1 cellular context compared by ENCODE assay signal in the genomic region with DNA sequence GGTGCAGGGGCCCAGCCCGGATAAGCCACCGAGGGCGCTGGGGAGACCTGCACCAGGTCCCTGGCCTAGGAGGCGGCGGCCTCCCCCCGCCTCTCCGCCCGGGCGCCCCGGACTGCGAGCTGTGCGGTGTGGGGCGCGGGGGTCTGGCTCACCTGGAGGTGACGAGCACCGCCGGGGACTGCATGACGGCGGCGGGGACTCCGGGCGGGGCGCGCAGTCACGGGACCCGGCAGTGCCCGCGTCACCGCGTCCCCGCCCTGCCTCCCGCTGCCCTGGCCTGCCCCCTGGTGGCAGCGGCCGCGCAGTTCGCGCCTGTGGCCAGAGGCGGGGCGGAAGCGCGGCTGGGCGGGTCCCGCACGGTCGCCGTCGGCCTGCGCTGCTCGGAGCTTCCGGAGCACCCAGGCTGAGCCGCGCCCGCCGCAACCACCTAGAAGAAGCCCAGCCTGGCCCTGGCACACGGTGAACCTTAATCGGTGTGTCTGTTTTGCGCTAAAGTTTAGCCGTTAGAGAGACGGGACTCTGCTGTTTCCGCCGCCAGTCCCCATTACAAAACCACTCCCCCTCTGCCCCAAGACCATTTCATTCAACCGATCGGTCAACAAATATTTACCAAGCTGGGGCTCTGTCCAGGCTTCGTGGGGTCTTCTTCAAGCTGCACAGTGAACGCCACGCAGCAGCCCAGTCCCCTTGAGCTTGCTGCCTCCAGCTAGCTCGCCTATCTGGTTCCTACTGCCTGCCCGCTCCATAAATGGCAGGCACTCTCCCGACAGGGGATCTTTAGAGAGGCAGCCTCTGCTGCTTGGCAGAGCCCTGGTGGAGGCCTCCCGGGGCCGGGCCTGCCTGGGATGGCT.
TF ChIP-seq lines count a peak whose summit lies in the region.

TSS of gene HS1BP3 (minus strand) at position 219 of the 851 bp plus-strand sequence. CDS start at position 184, 35 bp downstream.

TF ChIP-seq in HEK293, 187 proteins besides CTCF, POLR2A, EP300 and RAD21 (continued from another document):
- TF ChIP-seq PATZ1 (tag by site-specific recombination; IDR thresholded peaks at IDR 0.05) = peak; percentile 41; the same call in 1 of the 2 replicates
- no peak for TF ChIP-seq OVOL3 (tag by site-specific recombination; IDR thresholded peaks at IDR 0.05)
- TF ChIP-seq ZNF561 (tag by site-specific recombination; IDR thresholded peaks at IDR 0.05; ENCODE audit: borderline replicate concordance) = peak; percentile 23; the same call in 1 of the 2 replicates
- no peak; the same call in 1 of the 2 replicates for TF ChIP-seq ELK4 (IDR thresholded peaks at IDR 0.05; ENCODE audit: borderline replicate concordance, low read depth, low read length)
- TF ChIP-seq GLIS1 (tag by site-specific recombination; IDR thresholded peaks at IDR 0.05) = peak; percentile 68
- TF ChIP-seq KLF1 (tag by site-specific recombination; IDR thresholded peaks at IDR 0.05) = peak; percentile 21; the same call in 1 of the 2 replicates
- TF ChIP-seq, protein P1, sequence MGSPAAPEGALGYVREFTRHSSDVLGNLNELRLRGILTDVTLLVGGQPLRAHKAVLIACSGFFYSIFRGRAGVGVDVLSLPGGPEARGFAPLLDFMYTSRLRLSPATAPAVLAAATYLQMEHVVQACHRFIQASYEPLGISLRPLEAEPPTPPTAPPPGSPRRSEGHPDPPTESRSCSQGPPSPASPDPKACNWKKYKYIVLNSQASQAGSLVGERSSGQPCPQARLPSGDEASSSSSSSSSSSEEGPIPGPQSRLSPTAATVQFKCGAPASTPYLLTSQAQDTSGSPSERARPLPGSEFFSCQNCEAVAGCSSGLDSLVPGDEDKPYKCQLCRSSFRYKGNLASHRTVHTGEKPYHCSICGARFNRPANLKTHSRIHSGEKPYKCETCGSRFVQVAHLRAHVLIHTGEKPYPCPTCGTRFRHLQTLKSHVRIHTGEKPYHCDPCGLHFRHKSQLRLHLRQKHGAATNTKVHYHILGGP (tag by site-specific recombination; IDR thresholded peaks at IDR 0.05) = no peak
- no peak for TF ChIP-seq ZNF157 (tag by site-specific recombination; IDR thresholded peaks at IDR 0.05)
- TF ChIP-seq ZEB2 (tag by site-specific recombination; IDR thresholded peaks at IDR 0.05) = 0 out of 2 replicates have a peak, but pooled peaks have one; percentile 8
- no peak for TF ChIP-seq HOXC10 (CRISPR knock-in tag; IDR thresholded peaks at IDR 0.05)
- TF ChIP-seq ZNF155 (tag by site-specific recombination; IDR thresholded peaks at IDR 0.05) = no peak
- peak; percentile 71 for TF ChIP-seq ZBTB17 (tag by site-specific recombination; IDR thresholded peaks at IDR 0.05)
- peak; percentile 84; the same call in 1 of the 2 replicates for TF ChIP-seq ZNF660 (tag by site-specific recombination; IDR thresholded peaks at IDR 0.05)
- 0 out of 2 replicates have a peak, but pooled peaks have one; percentile 7 for TF ChIP-seq KLF17 (tag by site-specific recombination; IDR thresholded peaks at IDR 0.05)
- TF ChIP-seq MEIS1 (CRISPR knock-in tag; IDR thresholded peaks at IDR 0.05; ENCODE audit: borderline replicate concordance) = no peak
- TF ChIP-seq ZBTB8A (tag by site-specific recombination; IDR thresholded peaks at IDR 0.05) = 0 out of 2 replicates have a peak, but pooled peaks have one; percentile 6
- no peak for TF ChIP-seq ZNF529 (tag by site-specific recombination; IDR thresholded peaks at IDR 0.05; ENCODE audit: insufficient replicate concordance)
- no peak; the same call in 1 of the 2 replicates for TF ChIP-seq ZNF394 (tag by site-specific recombination; IDR thresholded peaks at IDR 0.05; ENCODE audit: borderline replicate concordance)
- no peak for TF ChIP-seq ZNF146 (tag by site-specific recombination; IDR thresholded peaks at IDR 0.05)
- 0 out of 2 replicates have a peak, but pooled peaks have one; percentile 6 for TF ChIP-seq ZBTB20 (tag by site-specific recombination; IDR thresholded peaks at IDR 0.05)
- TF ChIP-seq, protein P2, sequence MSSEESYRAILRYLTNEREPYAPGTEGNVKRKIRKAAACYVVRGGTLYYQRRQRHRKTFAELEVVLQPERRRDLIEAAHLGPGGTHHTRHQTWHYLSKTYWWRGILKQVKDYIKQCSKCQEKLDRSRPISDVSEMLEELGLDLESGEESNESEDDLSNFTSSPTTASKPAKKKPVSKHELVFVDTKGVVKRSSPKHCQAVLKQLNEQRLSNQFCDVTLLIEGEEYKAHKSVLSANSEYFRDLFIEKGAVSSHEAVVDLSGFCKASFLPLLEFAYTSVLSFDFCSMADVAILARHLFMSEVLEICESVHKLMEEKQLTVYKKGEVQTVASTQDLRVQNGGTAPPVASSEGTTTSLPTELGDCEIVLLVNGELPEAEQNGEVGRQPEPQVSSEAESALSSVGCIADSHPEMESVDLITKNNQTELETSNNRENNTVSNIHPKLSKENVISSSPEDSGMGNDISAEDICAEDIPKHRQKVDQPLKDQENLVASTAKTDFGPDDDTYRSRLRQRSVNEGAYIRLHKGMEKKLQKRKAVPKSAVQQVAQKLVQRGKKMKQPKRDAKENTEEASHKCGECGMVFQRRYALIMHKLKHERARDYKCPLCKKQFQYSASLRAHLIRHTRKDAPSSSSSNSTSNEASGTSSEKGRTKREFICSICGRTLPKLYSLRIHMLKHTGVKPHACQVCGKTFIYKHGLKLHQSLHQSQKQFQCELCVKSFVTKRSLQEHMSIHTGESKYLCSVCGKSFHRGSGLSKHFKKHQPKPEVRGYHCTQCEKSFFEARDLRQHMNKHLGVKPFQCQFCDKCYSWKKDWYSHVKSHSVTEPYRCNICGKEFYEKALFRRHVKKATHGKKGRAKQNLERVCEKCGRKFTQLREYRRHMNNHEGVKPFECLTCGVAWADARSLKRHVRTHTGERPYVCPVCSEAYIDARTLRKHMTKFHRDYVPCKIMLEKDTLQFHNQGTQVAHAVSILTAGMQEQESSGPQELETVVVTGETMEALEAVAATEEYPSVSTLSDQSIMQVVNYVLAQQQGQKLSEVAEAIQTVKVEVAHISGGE (tag by site-specific recombination; conservative IDR thresholded peaks at IDR 0.05; ENCODE audit: low read depth) = 0 out of 2 replicates have a peak, but pooled peaks have one; percentile 45
- TF ChIP-seq GLIS2 (tag by site-specific recombination; IDR thresholded peaks at IDR 0.05) = peak; percentile 68
- no peak for TF ChIP-seq ZNF302 (tag by site-specific recombination; IDR thresholded peaks at IDR 0.05; ENCODE audit: low read depth)
- no peak for TF ChIP-seq MYNN (tag by site-specific recombination; IDR thresholded peaks at IDR 0.05; ENCODE audit: borderline replicate concordance)
- TF ChIP-seq ZIC2 (tag by site-specific recombination; IDR thresholded peaks at IDR 0.05) = peak; percentile 53; the same call in 1 of the 2 replicates
- no peak for TF ChIP-seq ZNF701 (tag by site-specific recombination; IDR thresholded peaks at IDR 0.05)
- TF ChIP-seq, protein P3, sequence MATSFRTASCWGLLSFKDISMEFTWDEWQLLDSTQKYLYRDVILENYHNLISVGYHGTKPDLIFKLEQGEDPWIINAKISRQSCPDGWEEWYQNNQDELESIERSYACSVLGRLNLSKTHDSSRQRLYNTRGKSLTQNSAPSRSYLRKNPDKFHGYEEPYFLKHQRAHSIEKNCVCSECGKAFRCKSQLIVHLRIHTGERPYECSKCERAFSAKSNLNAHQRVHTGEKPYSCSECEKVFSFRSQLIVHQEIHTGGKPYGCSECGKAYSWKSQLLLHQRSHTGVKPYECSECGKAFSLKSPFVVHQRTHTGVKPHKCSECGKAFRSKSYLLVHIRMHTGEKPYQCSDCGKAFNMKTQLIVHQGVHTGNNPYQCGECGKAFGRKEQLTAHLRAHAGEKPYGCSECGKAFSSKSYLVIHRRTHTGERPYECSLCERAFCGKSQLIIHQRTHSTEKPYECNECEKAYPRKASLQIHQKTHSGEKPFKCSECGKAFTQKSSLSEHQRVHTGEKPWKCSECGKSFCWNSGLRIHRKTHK (tag by site-specific recombination; IDR thresholded peaks at IDR 0.05) = no peak
- no peak for TF ChIP-seq ZNF248 (tag by site-specific recombination; IDR thresholded peaks at IDR 0.05)
- peak; percentile 38; the same call in 1 of the 2 replicates for TF ChIP-seq KLF9 (tag by site-specific recombination; IDR thresholded peaks at IDR 0.05; ENCODE audit: low read depth)
- no peak for TF ChIP-seq ZNF23 (tag by site-specific recombination; IDR thresholded peaks at IDR 0.05; ENCODE audit: borderline replicate concordance)
- TF ChIP-seq EGR2 (tag by site-specific recombination; IDR thresholded peaks at IDR 0.05; ENCODE audit: low read depth) = no peak
- TF ChIP-seq KLF10 (tag by site-specific recombination; IDR thresholded peaks at IDR 0.05) = peak; percentile 54; the same call in 1 of the 2 replicates
- peak; percentile 77 for TF ChIP-seq ZNF335 (tag by site-specific recombination; conservative IDR thresholded peaks at IDR 0.05)
